8 cellular contexts compared by ENCODE assay signal in genomic region chr4:17231880-17232475, GRCh38.
A peak's percentile ranks its signal among the peaks of the same experiment; 100 is the strongest.
DNase-seq lines count a peak whose midpoint lies in the region; ATAC-seq, FAIRE-seq and TF ChIP-seq lines count a peak whose summit lies in the region.
"Not testable (repeated sequence)": the region's sequence is repeated elsewhere in the genome, so short reads cannot be mapped to it uniquely, and the experiment has no call there.

No MANE protein-coding gene starts in this region.

- H3K9ac ChIP-seq in adipocyte (ENCODE audit: low read length): peak overlapping the region; percentile 70
- not testable (repeated sequence) for H3K9ac ChIP-seq in kidney (ENCODE audit: low read length in 2 of 2)

- WGBS in heart right ventricle, 2 donors: 26 to 34% methylated on average over 9 of the region's 9 CpGs
- 45 to 46% methylated on average over 9 of the region's 9 CpGs for WGBS in testis, 2 donors

- not testable (repeated sequence) for TF ChIP-seq POLR2A in testis (IDR thresholded peaks at IDR 0.05)

- H3K36me3 ChIP-seq in BE2C; adipocyte (ENCODE audit: control insufficient read depth, insufficient read depth, low read length, severe bottlenecking); heart right ventricle; kidney (ENCODE audit: control insufficient read depth in 1 of 2, insufficient read depth in 2 of 2, low read length in 2 of 2); testis (ENCODE audit: low read depth, missing control alignments): not testable (repeated sequence)

- H3K27ac ChIP-seq in heart right ventricle (peak overlapping the region; percentile 32 to 86 (median 70)), testis (peak overlapping the region; percentile 68 to 88)
- not testable (repeated sequence) for H3K27ac ChIP-seq in kidney (ENCODE audit: low read depth in 2 of 2, low read length in 2 of 2)

- ATAC-seq in heart right ventricle: peak; percentile 40 to 95 (median 82)

- H3K4me1 ChIP-seq in BE2C (peaks cover 35% of the 10 kb centered on the region), adipocyte (ENCODE audit: control insufficient read depth, insufficient read depth, low read length) (peaks cover 39% of the 10 kb centered on the region), heart right ventricle (peaks cover 0 to 26% (median 14%) of the 10 kb centered on the region in 9 donors), testis (peaks cover 20% of the 10 kb centered on the region)
- H3K4me1 ChIP-seq in kidney (ENCODE audit: control insufficient read depth in 1 of 2, insufficient read depth in 1 of 2, low read depth in 1 of 2, low read length in 2 of 2): not testable (repeated sequence)

- FAIRE-seq in kidney (lab: Jason Lieb, UNC): not testable (repeated sequence)

- intact Hi-C loops in heart right ventricle (cut with DNase I): loop anchor here in 3 of 10 donors (5.0 to 10.0 kb wide), 2 partner anchors 65 to 83 kb away; no protein-coding TSS in a partner anchor
- intact Hi-C loops in kidney (cut with DNase I); posterior vena cava (cut with DNase I); testis (cut with DNase I; ENCODE audit: low total_unique reads): not testable (repeated sequence)

- H3K27me3 ChIP-seq in BE2C; adipocyte (replicated peaks; ENCODE audit: control insufficient read depth, insufficient read depth, low read length); heart right ventricle; testis: not testable (repeated sequence)

- peak overlapping the region; percentile 13; the same call in 1 of the 2 replicates for H3K4me3 ChIP-seq in BE2C (ENCODE audit: low read depth, low read length)
- H3K4me3 ChIP-seq in adipocyte (ENCODE audit: low read length): peak overlapping the region; percentile 30
- H3K4me3 ChIP-seq in heart right ventricle; kidney (ENCODE audit: low read length in 2 of 2); testis: not testable (repeated sequence)

- H3K9me3 ChIP-seq in BE2C; adipocyte (ENCODE audit: control insufficient read depth, low read length); heart right ventricle; kidney (ENCODE audit: control insufficient read depth in 1 of 2, low read length in 2 of 2); testis: not testable (repeated sequence)

- peak; percentile 85 for DNase-seq in BE2C
- peak; percentile 40 for DNase-seq in M059J (ENCODE audit: low read depth)
- not testable (repeated sequence) for DNase-seq in adipocyte (ENCODE audit: low read depth)
- DNase-seq in cerebellar cortex (ENCODE audit: low spot score): peak; percentile 7
- DNase-seq in heart right ventricle: peak; percentile 58 to 61
- DNase-seq in kidney: peak; percentile 61
- DNase-seq in posterior vena cava (ENCODE audit: low spot score): peak; percentile 80
- DNase-seq in testis: peak; percentile 72

- not testable (repeated sequence) for TF ChIP-seq CTCF in BE2C (IDR thresholded peaks at IDR 0.05; ENCODE audit: low read depth, low read length); heart right ventricle (IDR thresholded peaks at IDR 0.05); kidney (IDR thresholded peaks at IDR 0.05; ENCODE audit: borderline replicate concordance, extremely low read depth, insufficient read depth); testis (IDR thresholded peaks at IDR 0.05)
